Comparison of ENCODE assay signal across 8 cellular contexts in genomic region chr2:8677646-8678592, GRCh38. TPM values are rescaled to one million over a fixed set of nuclear protein-coding genes. Genes with fewer than 3 reads are reported as not detected.
DNase-seq lines count a peak whose midpoint lies in the region; ATAC-seq, FAIRE-seq and TF ChIP-seq lines count a peak whose summit lies in the region.

No MANE protein-coding gene starts in this region.

- peak overlapping the region; percentile 51 for H3K4me3 ChIP-seq in WI38 (ENCODE audit: low read depth, low read length)
- peak overlapping the region; percentile 9 to 28 (median 24) for H3K4me3 ChIP-seq in endothelial cell of umbilical vein (replicated peaks in 1 of 3; ENCODE audit: insufficient read depth in 1 of 3, low read depth in 1 of 3, low read length in 3 of 3)
- H3K4me3 ChIP-seq in thyroid gland (replicated peaks in 1 of 3), result peak overlapping the region in 2 of 3 donors; percentile 18 to 73

- peak; percentile 8 for FAIRE-seq in endothelial cell of umbilical vein (lab: Jason Lieb, UNC)

- H3K4me2 ChIP-seq in endothelial cell of umbilical vein (ENCODE audit: insufficient read depth, low read length), result peak overlapping the region; percentile 53

- 0 to 1% methylated on average over 28 to 41 of the region's 41 CpGs for WGBS in thyroid gland, 2 donors

- DNase-seq in activated CD4-positive, CD25-positive, alpha-beta regulatory T cell treated with anti-CD3 and anti-CD28 coated beads, Interleukin-2, amount 50 U/mL, for 72 hours, result peak; percentile 35
- DNase-seq in NCI-H2171 treated with DMSO at 0.1 percent for 48 hours (lab: John Stamatoyannopoulos, UW), result peak; percentile 92
- DNase-seq in endothelial cell of umbilical vein (ENCODE audit: low read depth, low spot score), result peak; percentile 51
- peak; percentile 63 to 76 for DNase-seq in mesothelial cell of epicardium (ENCODE audit: low spot score in 2 of 2, unreplicated experiment in 2 of 2)
- peak; percentile 76 to 79 for DNase-seq in thyroid gland

- peak overlapping the region; percentile 74 for H3K4me3 Mint-ChIP-seq in mesothelial cell of epicardium

- peaks cover 18% of the 10 kb centered on the region for H3K36me3 Mint-ChIP-seq in mesothelial cell of epicardium

- dilution Hi-C loops in endothelial cell of umbilical vein (cut with MboI; ENCODE audit: extremely low pct_ligation_motif_present, low sequenced_read_pairs), result no loop called here

- H3K27ac ChIP-seq in endothelial cell of umbilical vein (ENCODE audit: insufficient read depth, low read depth, low read length) (peak overlapping the region; percentile 42), thyroid gland (peak overlapping the region; percentile 95 to 97 (median 96))

- intact Hi-C loops in endothelial cell of umbilical vein (cut with micrococcal nuclease) (loop anchor here (5.0 kb wide), 3 partner anchors 96 to 1761 kb away; partner anchors contain the start of gene RNF144A), thyroid gland (cut with DNase I) (no loop called here)

- no TSS peak for BruUV-seq in endothelial cell of umbilical vein (replicated peaks; lab: Mats Ljungman, UMichigan)

- no peaks in the 10 kb centered on the region for H3K79me2 ChIP-seq in endothelial cell of umbilical vein (ENCODE audit: control insufficient read depth, insufficient read depth, low read length)

- H3K36me3 ChIP-seq in endothelial cell of umbilical vein (ENCODE audit: control insufficient read depth in 2 of 2, extremely low read depth in 1 of 2, insufficient read depth in 2 of 2, low read length in 2 of 2) (no peaks in the 10 kb centered on the region), thyroid gland (no peaks in the 10 kb centered on the region)

- H4K20me1 ChIP-seq in endothelial cell of umbilical vein (replicated peaks; ENCODE audit: control insufficient read depth, extremely low read depth, insufficient read depth, low read length), result no peaks in the 10 kb centered on the region

- POLR2A ChIA-PET in endothelial cell of umbilical vein (lab: Charles Lee), result no interaction called here

- no peaks in the 10 kb centered on the region for H3K9me3 ChIP-seq in endothelial cell of umbilical vein (replicated peaks; ENCODE audit: control insufficient read depth, insufficient read depth, low read length)
- H3K9me3 ChIP-seq in thyroid gland, result no peaks in the 10 kb centered on the region

- TF ChIP-seq CTCF in WI38 (IDR thresholded peaks at IDR 0.05; ENCODE audit: low read depth, low read length) (no peak), endothelial cell of umbilical vein (IDR thresholded peaks at IDR 0.05; ENCODE audit: extremely low read depth in 1 of 2, insufficient read depth in 1 of 2, low read depth in 1 of 2, low read length in 2 of 2) (no peak), mesothelial cell of epicardium (IDR thresholded peaks at IDR 0.05; ENCODE audit: unreplicated experiment) (no peak), thyroid gland (IDR thresholded peaks at IDR 0.05) (no peak)

- H3K9me1 ChIP-seq in endothelial cell of umbilical vein (replicated peaks; ENCODE audit: control insufficient read depth, extremely low read depth, insufficient read depth, low read length), result no peaks in the 10 kb centered on the region

- peak overlapping the region; percentile 59 for H2AFZ ChIP-seq in endothelial cell of umbilical vein (ENCODE audit: low read depth, low read length)

- H3K27me3 ChIP-seq in endothelial cell of umbilical vein (ENCODE audit: control insufficient read depth in 2 of 2, insufficient read depth in 2 of 2, low read length in 2 of 2), result peaks cover 14 to 27% of the 10 kb centered on the region in 2 experiments
- no peaks in the 10 kb centered on the region for H3K27me3 ChIP-seq in thyroid gland

- CTCF ChIA-PET in endothelial cell of umbilical vein (lab: Charles Lee), result interaction anchor here (1.4 to 5.1 kb wide), 3 partner anchors 15 to 1251 kb away, joined by 5 to 66 read pairs (median 7); no protein-coding TSS in a partner anchor

- no peaks in the 10 kb centered on the region for H3K27me3 Mint-ChIP-seq in mesothelial cell of epicardium (ENCODE audit: low read depth)

- peak overlapping the region; percentile 100 for H3K27ac Mint-ChIP-seq in mesothelial cell of epicardium

- peak overlapping the region; percentile 54 for H3K9ac ChIP-seq in endothelial cell of umbilical vein (replicated peaks; ENCODE audit: extremely low read depth, insufficient read depth, low read length)

- H3K4me1 Mint-ChIP-seq in mesothelial cell of epicardium, result peaks cover 42% of the 10 kb centered on the region

- H3K4me1 ChIP-seq in endothelial cell of umbilical vein (ENCODE audit: control insufficient read depth, extremely low read depth, insufficient read depth, low read length) (peaks cover 52% of the 10 kb centered on the region), thyroid gland (peaks cover 32 to 33% of the 10 kb centered on the region in 2 donors)

- TF ChIP-seq POLR2A in endothelial cell of umbilical vein (IDR thresholded peaks at IDR 0.05; ENCODE audit: low read depth, low read length) (no peak), thyroid gland (IDR thresholded peaks at IDR 0.05) (peak in 1 of 2 donors; percentile 47)

- ATAC-seq in activated CD4-positive, CD25-positive, alpha-beta regulatory T cell treated with anti-CD3 and anti-CD28 coated beads, Interleukin-2, amount 50 U/mL, for 24 hours, result no peak
- ATAC-seq in GM19328 (IDR thresholded peaks at IDR 0.05; ENCODE audit: unreplicated experiment), result no peak

- peaks cover 13% of the 10 kb centered on the region for H3K9me3 Mint-ChIP-seq in mesothelial cell of epicardium

TF ChIP-seq in endothelial cell of umbilical vein, 7 proteins besides CTCF, POLR2A, EP300 and RAD21:
- TF ChIP-seq JUN (IDR thresholded peaks at IDR 0.05; ENCODE audit: borderline replicate concordance, insufficient read depth, insufficient read length, low read depth) (no peak), POLR2AphosphoS5 (IDR thresholded peaks at IDR 0.05; ENCODE audit: insufficient read depth, low read depth, low read length) (no peak), GATA2 (IDR thresholded peaks at IDR 0.05; ENCODE audit: insufficient read depth, insufficient read length, low read depth, low read length) (no peak), MAX (IDR thresholded peaks at IDR 0.05; ENCODE audit: insufficient read depth, insufficient read length) (no peak), FOS (IDR thresholded peaks at IDR 0.05; ENCODE audit: borderline replicate concordance, insufficient read depth, low read length) (no peak), MYC (IDR thresholded peaks at IDR 0.05; ENCODE audit: low read depth, low read length) (no peak), EZH2 (IDR thresholded peaks at IDR 0.05; ENCODE audit: borderline replicate concordance, low read depth, low read length, severe bottlenecking) (no peak)

RNA-seq across cellular contexts. Expression of gene ID2, which starts 3.9 kb away (rescaled TPM):
- total RNA-seq in endothelial cell of umbilical vein, result 4.1 and 4.7 TPM in 2 replicates
- 29.1 and 31.9 TPM in 2 replicates for polyA plus RNA-seq in endothelial cell of umbilical vein
- polyA plus RNA-seq in endothelial cell of umbilical vein (2011; cell fraction: cytosol; rRNA removed), result 17.6 and 24.7 TPM in 2 replicates
- polyA plus RNA-seq in endothelial cell of umbilical vein (2011; cell fraction: nucleus; rRNA removed), result 45.9 and 86.9 TPM in 2 replicates
- polyA plus RNA-seq in endothelial cell of umbilical vein (2012), result 5.9 and 7.0 TPM in 2 replicates
- 17.6 and 19.0 TPM in 2 replicates for polyA minus RNA-seq in endothelial cell of umbilical vein
- polyA minus RNA-seq in endothelial cell of umbilical vein (2011; cell fraction: cytosol; rRNA and poly(A)+ RNA removed), result 58.7 TPM
- polyA minus RNA-seq in endothelial cell of umbilical vein (2011; cell fraction: nucleus; rRNA and poly(A)+ RNA removed), result 17.6 and 41.4 TPM in 2 replicates
- 231 to 240 TPM (median 239 TPM) in 3 replicates for total RNA-seq in mesothelial cell of epicardium
- 100 to 1,000 TPM; 226 to 298 (median 247) TPM for total RNA-seq in thyroid gland

Comparison
In these comparisons a context has a peak if more than half of its experiments do, and no peak if none do; other contexts are left out.
1. DNase-seq: peak in every context shown above with its lines; median percentile 92 in NCI-H2171 treated with DMSO at 0.1 percent for 48 hours; 78 in thyroid gland; 70 in mesothelial cell of epicardium; 51 in endothelial cell of umbilical vein; 35 in activated CD4-positive, CD25-positive, alpha-beta regulatory T cell treated with anti-CD3 and anti-CD28 coated beads, Interleukin-2, amount 50 U/mL, for 72 hours.
2. RNA of gene ID2, which starts 3.9 kb away (total RNA-seq): 226 to 298 TPM in thyroid gland and 231 to 240 TPM in mesothelial cell of epicardium; 4.1 to 4.7 TPM in endothelial cell of umbilical vein; every median in the first group is over 10 times any median in the second.
3. Peak in every context shown above with its lines, with median percentiles within 50 percentile points of each other: H3K4me3 ChIP-seq.